In the genomic region with DNA sequence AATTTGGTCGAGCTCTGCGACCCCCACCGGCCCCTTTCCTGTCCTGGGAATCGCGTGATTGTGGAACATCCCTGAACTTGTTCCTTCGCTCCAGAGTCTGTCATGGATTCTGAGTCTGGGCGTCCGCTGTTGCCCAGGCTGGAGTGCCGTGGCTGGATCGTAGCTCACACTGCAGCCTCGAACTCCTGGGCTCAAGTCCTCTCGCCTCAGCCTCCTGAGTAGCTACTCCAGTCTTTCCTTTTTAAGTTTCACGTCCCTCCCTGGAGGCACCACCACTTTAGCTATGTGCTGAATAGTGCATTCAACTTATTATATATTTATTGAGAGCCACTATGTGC, we compare ENCODE assay signal across 9 cellular contexts. TPM values are rescaled to one million over a fixed set of nuclear protein-coding genes. Genes with fewer than 3 reads are reported as not detected.
DNase-seq lines count a peak whose midpoint lies in the region; ATAC-seq, FAIRE-seq and TF ChIP-seq lines count a peak whose summit lies in the region.
"Had no signal": no experiment of that assay in that cellular context is flagged by ENCODE, and none has a peak within 500 bp of the region (broad histone marks: within the 10 kb centered on the region; RNA-seq: fewer than 3 reads in every experiment).

No MANE protein-coding gene starts in this region.

- H2AFZ ChIP-seq in hepatocyte, result peak overlapping the region; percentile 88

- H3K27ac ChIP-seq in hepatocyte (peak overlapping the region; percentile 76), small intestine (ENCODE audit: low read depth in 1 of 2, low read length in 1 of 2) (peak overlapping the region; percentile 66 to 88)

- H3K36me3 ChIP-seq in BE2C (no peaks in the 10 kb centered on the region), hepatocyte (replicated peaks; ENCODE audit: insufficient read depth, low read depth) (no peaks in the 10 kb centered on the region), small intestine (ENCODE audit: control insufficient read depth in 2 of 2, insufficient read depth in 2 of 2, low read length in 2 of 2) (no peaks in the 10 kb centered on the region)

- 9% methylated on average over 13 of the region's 13 CpGs for WGBS in hepatocyte (ENCODE audit: low lambda C conversion rate, missing lambda C conversion rate)
- 3 to 9% (median 5%) methylated on average over 12 to 13 of the region's 13 CpGs for WGBS in small intestine, 3 donors

- no peak for FAIRE-seq in small intestine (lab: Jason Lieb, UNC)
- FAIRE-seq: frontal cortex had no signal

- H3K36me3 Mint-ChIP-seq in activated T-helper 17 cell treated with anti-CD3 and anti-CD28 coated beads, Interleukin-2, amount 50 U/mL, for 72 hours (ENCODE audit: low read depth), result no peaks in the 10 kb centered on the region

- H3K4me3 ChIP-seq in BE2C (ENCODE audit: low read depth, low read length) (peak overlapping the region; percentile 65), hepatocyte (peak overlapping the region; percentile 69), small intestine (ENCODE audit: low read depth in 1 of 2, low read length in 2 of 2) (peak overlapping the region; percentile 9 to 65)

- no peaks in the 10 kb centered on the region for H3K27me3 ChIP-seq in BE2C
- H3K27me3 ChIP-seq in hepatocyte, result no peaks in the 10 kb centered on the region
- no peaks in the 10 kb centered on the region for H3K27me3 ChIP-seq in small intestine (ENCODE audit: control insufficient read depth in 2 of 2, insufficient read depth in 2 of 2, low read length in 2 of 2)

- H3K9me3 Mint-ChIP-seq in activated T-helper 17 cell treated with anti-CD3 and anti-CD28 coated beads, Interleukin-2, amount 50 U/mL, for 72 hours, result no peaks in the 10 kb centered on the region

- H3K4me2 ChIP-seq in hepatocyte, result peak overlapping the region; percentile 87

- H3K27me3 Mint-ChIP-seq in activated T-helper 17 cell treated with anti-CD3 and anti-CD28 coated beads, Interleukin-2, amount 50 U/mL, for 72 hours, result no peaks in the 10 kb centered on the region

- DNase-seq in BE2C, result no peak
- DNase-seq in hepatocyte (ENCODE audit: low spot score), result no peak
- DNase-seq in small intestine, result no peak
- DNase-seq in EL, result no peak
- no peak for DNase-seq in NCI-H69 (lab: John Stamatoyannopoulos, UW)
- no peak for DNase-seq in germinal center (ENCODE audit: low spot score)

- H3K27ac Mint-ChIP-seq in activated T-helper 17 cell treated with anti-CD3 and anti-CD28 coated beads, Interleukin-2, amount 50 U/mL, for 72 hours, result no peak overlapping the region

- no peaks in the 10 kb centered on the region for H3K9me2 ChIP-seq in hepatocyte (replicated peaks; ENCODE audit: insufficient read depth)

- TF ChIP-seq CTCF in BE2C (IDR thresholded peaks at IDR 0.05; ENCODE audit: low read depth, low read length) (no peak), hepatocyte (IDR thresholded peaks at IDR 0.05; ENCODE audit: poor library complexity) (no peak)

- no peaks in the 10 kb centered on the region for H3K4me1 Mint-ChIP-seq in activated T-helper 17 cell treated with anti-CD3 and anti-CD28 coated beads, Interleukin-2, amount 50 U/mL, for 72 hours

- no peaks in the 10 kb centered on the region for H3K9me3 ChIP-seq in BE2C
- H3K9me3 ChIP-seq in hepatocyte (ENCODE audit: low read depth), result no peaks in the 10 kb centered on the region
- no peaks in the 10 kb centered on the region for H3K9me3 ChIP-seq in small intestine (ENCODE audit: control insufficient read depth, low read depth)

- H3K4me3 Mint-ChIP-seq in activated T-helper 17 cell treated with anti-CD3 and anti-CD28 coated beads, Interleukin-2, amount 50 U/mL, for 72 hours, result peak overlapping the region; percentile 83

- H3K79me2 ChIP-seq in hepatocyte, result no peaks in the 10 kb centered on the region

- no peaks in the 10 kb centered on the region for H4K20me1 ChIP-seq in hepatocyte (ENCODE audit: insufficient read depth, poor library complexity, severe bottlenecking)

- H3K4me1 ChIP-seq in BE2C (no peaks in the 10 kb centered on the region), hepatocyte (ENCODE audit: insufficient read depth) (no peaks in the 10 kb centered on the region), small intestine (ENCODE audit: control insufficient read depth in 2 of 2, insufficient read depth in 1 of 2, low read depth in 1 of 2, low read length in 1 of 2) (no peaks in the 10 kb centered on the region)

- peak; percentile 19 for ATAC-seq in HG03066 (IDR thresholded peaks at IDR 0.05; ENCODE audit: low read depth, unreplicated experiment)
- ATAC-seq in activated T-helper 17 cell treated with anti-CD3 and anti-CD28 coated beads, Interleukin-2, amount 50 U/mL, for 72 hours (replicated peaks), result peak; percentile 5

RNA-seq across cellular contexts. Expression of a gene that starts 0.7 kb away (rescaled TPM):
- not detected for polyA plus RNA-seq in BE2C (2012; ENCODE audit: insufficient read depth, insufficient read length, low read depth)
- total RNA-seq in activated T-helper 17 cell treated with anti-CD3 and anti-CD28 coated beads, Interleukin-2, amount 50 U/mL, for 72 hours, result not detected
- not detected in 2 replicates for total RNA-seq in hepatocyte
- polyA plus RNA-seq in hepatocyte (not detected in 2 replicates), small intestine (under 1 TPM in 1 of 3 donors, not detected in 2; 0.54 TPM)
- total RNA-seq: frontal cortex had no signal

RNA-seq across cellular contexts. Expression of a gene that starts 21.3 kb away (rescaled TPM):
- 0.37 TPM for polyA plus RNA-seq in BE2C (2012; ENCODE audit: insufficient read depth, insufficient read length, low read depth)
- total RNA-seq in activated T-helper 17 cell treated with anti-CD3 and anti-CD28 coated beads, Interleukin-2, amount 50 U/mL, for 72 hours, result 1 to 10 TPM; 1.4 to 1.8 TPM
- total RNA-seq in hepatocyte, result 2.5 and 2.8 TPM in 2 replicates
- 2.1 and 2.4 TPM in 2 replicates for polyA plus RNA-seq in hepatocyte
- polyA plus RNA-seq in small intestine, result 10 to 100 TPM in 2 of 3 donors, 1 to 10 TPM in 1; 3.7 to 12.7 (median 11.3) TPM

RNA-seq across cellular contexts. Expression of a gene that starts 31.8 kb away (rescaled TPM):
- 3.4 TPM for polyA plus RNA-seq in BE2C (2012; ENCODE audit: insufficient read depth, insufficient read length, low read depth)
- 1 to 10 TPM; 3.9 to 7.6 TPM for total RNA-seq in activated T-helper 17 cell treated with anti-CD3 and anti-CD28 coated beads, Interleukin-2, amount 50 U/mL, for 72 hours
- total RNA-seq in hepatocyte, result 5.4 and 6.9 TPM in 2 replicates
- polyA plus RNA-seq in hepatocyte (5.7 and 6.0 TPM in 2 replicates), small intestine (1 to 10 TPM in 2 of 3 donors, under 1 TPM in 1; 0.54 to 3.4 (median 2.6) TPM)

RNA-seq across cellular contexts. Expression of a gene that starts 44.0 kb away (rescaled TPM):
- 86.8 TPM for polyA plus RNA-seq in BE2C (2012; ENCODE audit: insufficient read depth, insufficient read length, low read depth)
- total RNA-seq in activated T-helper 17 cell treated with anti-CD3 and anti-CD28 coated beads, Interleukin-2, amount 50 U/mL, for 72 hours, result 10 to 100 TPM in 1 of 2 donors, 1 to 10 TPM in 1; 8.4 to 16.3 TPM
- total RNA-seq in hepatocyte, result 58.8 and 70.2 TPM in 2 replicates
- polyA plus RNA-seq in hepatocyte, result 43.6 and 44.2 TPM in 2 replicates
- polyA plus RNA-seq in small intestine, result 10 to 100 TPM; 25.0 to 89.9 (median 55.9) TPM

RNA-seq across cellular contexts. Expression of a gene that starts 54.3 kb away (rescaled TPM):
- 0.63 TPM for polyA plus RNA-seq in BE2C (2012; ENCODE audit: insufficient read depth, insufficient read length, low read depth)
- total RNA-seq in activated T-helper 17 cell treated with anti-CD3 and anti-CD28 coated beads, Interleukin-2, amount 50 U/mL, for 72 hours, result not detected
- 0.17 and 0.44 TPM in 2 replicates for total RNA-seq in hepatocyte
- 0.69 and 1.1 TPM in 2 replicates for polyA plus RNA-seq in hepatocyte
- 1 to 10 TPM in 1 of 3 donors, under 1 TPM in 2; 0.03 to 4.2 (median 0.54) TPM for polyA plus RNA-seq in small intestine
